13 cellular contexts compared by ENCODE assay signal in genomic region chr6:21856844-21857243, GRCh38.
DNase-seq lines count a peak whose midpoint lies in the region; ATAC-seq, FAIRE-seq and TF ChIP-seq lines count a peak whose summit lies in the region.
"Had no signal": no experiment of that assay in that cellular context is flagged by ENCODE, and none has a peak within 500 bp of the region (broad histone marks: within the 10 kb centered on the region; RNA-seq: fewer than 3 reads in every experiment).

No MANE protein-coding gene starts in this region.

- H3K4me1 ChIP-seq in keratinocyte (ENCODE audit: control insufficient read depth, extremely low read depth, insufficient read depth, low read length): peaks cover 18% of the 10 kb centered on the region

- H3K27ac ChIP-seq in keratinocyte (ENCODE audit: control insufficient read depth, insufficient read depth, low read length): peak overlapping the region; percentile 93

- H3K9ac ChIP-seq in keratinocyte (ENCODE audit: control insufficient read depth, extremely low read depth, insufficient read depth, low read length): peak overlapping the region; percentile 63

- H3K79me2 ChIP-seq in keratinocyte (ENCODE audit: control insufficient read depth, insufficient read depth, low read length): no peaks in the 10 kb centered on the region

- peak overlapping the region; percentile 31 for H2AFZ ChIP-seq in keratinocyte (ENCODE audit: control insufficient read depth, low read length)

- H3K36me3 ChIP-seq in MG63: no peaks in the 10 kb centered on the region
- H3K36me3 ChIP-seq in keratinocyte (ENCODE audit: control insufficient read depth in 2 of 2, extremely low read depth in 1 of 2, insufficient read depth in 2 of 2, low read length in 2 of 2): no peaks in the 10 kb centered on the region

- peak; percentile 85 for FAIRE-seq in keratinocyte (lab: Jason Lieb, UNC)
- FAIRE-seq: small intestine had no signal

- peak overlapping the region; percentile 76 for H3K4me2 ChIP-seq in keratinocyte (ENCODE audit: control insufficient read depth, extremely low read depth, insufficient read depth, low read depth, low read length)

- H3K9me3 ChIP-seq in MG63 (no peaks in the 10 kb centered on the region), keratinocyte (ENCODE audit: control insufficient read depth, low read depth, low read length) (no peaks in the 10 kb centered on the region)

- dilution Hi-C loops in keratinocyte (cut with MboI; ENCODE audit: extremely low pct_ligation_motif_present, low sequenced_read_pairs): no loop called here

- no peaks in the 10 kb centered on the region for H3K27me3 ChIP-seq in MG63
- H3K27me3 ChIP-seq in keratinocyte (ENCODE audit: control insufficient read depth, extremely low read depth, insufficient read depth, low read length): no peaks in the 10 kb centered on the region

- ATAC-seq in GM21528 (IDR thresholded peaks at IDR 0.05; ENCODE audit: low FRiP score, unreplicated experiment) (no peak), HG02885 (IDR thresholded peaks at IDR 0.05; ENCODE audit: poor library complexity, unreplicated experiment) (no peak)

- DNase-seq in AG08395 (ENCODE audit: low spot score) (peak; percentile 38), MG63 (peak; percentile 1), astrocyte of the spinal cord (ENCODE audit: low read depth, low spot score) (peak; percentile 4), keratinocyte (ENCODE audit: low read depth, low spot score) (no peak), mesenteric fat pad (ENCODE audit: low spot score) (no peak), COLO668 (lab: John Stamatoyannopoulos, UW; ENCODE audit: unreplicated experiment) (no peak)
- DNase-seq: activated naive CD8-positive, alpha-beta T cell treated with anti-CD3 and anti-CD28 coated beads, Interleukin-2, amount 10 ng/mL, durations not matched to agents 7 days and 5 days; activated T-cell treated with anti-CD3 and anti-CD28 coated beads for 4 hours; mesendoderm; NCI-H1092; small intestine had no signal

- no peak for TF ChIP-seq CTCF in astrocyte of the spinal cord (IDR thresholded peaks at IDR 0.05; ENCODE audit: low read depth, low read length)
- TF ChIP-seq CTCF in keratinocyte (optimal IDR thresholded peaks at IDR 0.05 in 1 of 3, IDR thresholded peaks at IDR 0.05 in 1 of 3, conservative IDR thresholded peaks at IDR 0.05 in 1 of 3; ENCODE audit: extremely low read depth in 1 of 3, insufficient read depth in 2 of 3, low read length in 3 of 3): no peak

- in situ Hi-C loops in astrocyte of the spinal cord (cut with HindIII; ENCODE audit: low sequenced_read_pairs): no loop called here

- H3K4me3 ChIP-seq in MG63: no peak overlapping the region
- no peak overlapping the region for H3K4me3 ChIP-seq in astrocyte of the spinal cord (ENCODE audit: low read depth, low read length)
- H3K4me3 ChIP-seq in keratinocyte (ENCODE audit: control insufficient read depth in 2 of 3, extremely low read depth in 1 of 3, insufficient read depth in 2 of 3, low read depth in 1 of 3, low read length in 3 of 3): no peak overlapping the region

- no peaks in the 10 kb centered on the region for H4K20me1 ChIP-seq in keratinocyte (ENCODE audit: control insufficient read depth, extremely low read depth, insufficient read depth, low read length)

- H3K9me1 ChIP-seq in keratinocyte (ENCODE audit: control insufficient read depth, extremely low read depth, insufficient read depth, low read length): no peaks in the 10 kb centered on the region

Comparison
In these comparisons a context has a peak if more than half of its experiments do, and no peak if none do; other contexts are left out.
1. DNase-seq: peak in AG08395 (single experiment), MG63 (single experiment) and astrocyte of the spinal cord (single experiment); none in keratinocyte (single experiment), mesenteric fat pad (single experiment) and COLO668 (single experiment).